ENCODE assay signal across 8 cellular contexts in the genomic region with DNA sequence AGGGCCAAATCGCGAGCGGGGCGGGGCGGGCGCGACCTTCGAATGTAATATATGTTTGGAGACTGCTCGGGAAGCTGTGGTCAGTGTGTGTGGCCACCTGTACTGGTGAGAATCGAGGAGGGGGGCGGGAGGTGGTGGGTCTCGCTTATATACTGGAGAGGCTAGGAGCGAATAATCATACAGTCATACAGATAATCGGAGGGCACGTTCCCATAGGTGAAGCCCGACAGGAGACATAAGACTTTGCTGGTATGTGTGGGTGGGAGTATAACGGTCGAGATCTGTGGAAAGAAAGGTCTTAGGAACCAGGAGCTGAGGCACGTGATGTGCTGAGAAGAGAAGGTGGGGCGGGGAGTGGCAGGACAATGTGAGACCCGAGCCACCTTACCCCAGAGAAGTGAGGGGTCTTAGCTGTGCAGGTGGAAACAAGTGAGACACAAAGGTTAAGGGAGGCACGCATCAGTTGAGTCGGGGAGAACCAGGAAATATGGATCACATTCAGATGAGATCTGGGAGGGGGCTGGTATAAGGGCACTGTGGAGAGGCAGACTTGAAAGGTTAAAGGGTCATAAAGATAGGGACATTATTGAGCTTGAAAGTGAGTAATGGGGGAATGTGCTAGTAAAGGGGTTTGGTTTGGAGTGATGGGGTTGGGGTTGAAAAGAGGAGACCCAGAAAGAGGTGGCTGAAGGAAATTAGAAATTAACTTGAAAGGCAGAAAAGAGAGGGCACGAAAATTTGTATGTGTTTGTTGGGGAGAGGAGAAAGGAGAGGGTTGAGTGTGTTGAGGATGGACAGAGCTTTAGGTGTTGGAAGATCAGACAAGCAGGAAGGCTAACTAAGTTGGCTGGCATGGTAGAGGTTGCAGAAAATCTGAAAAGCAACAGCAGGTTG. TPM values are rescaled to one million over a fixed set of nuclear protein-coding genes. Genes with fewer than 3 reads are reported as not detected.
A peak's percentile ranks its signal among the peaks of the same experiment; 100 is the strongest.
DNase-seq lines count a peak whose midpoint lies in the region; ATAC-seq and TF ChIP-seq lines count a peak whose summit lies in the region.

No MANE protein-coding gene starts in this region.

- peak overlapping the region; percentile 96 for H3K27ac Mint-ChIP-seq in activated naive CD4-positive, alpha-beta T cell treated with anti-CD3 and anti-CD28 coated beads for 36 hours
- peak overlapping the region; percentile 96 for H3K27ac Mint-ChIP-seq in activated CD8-positive, alpha-beta T cell treated with anti-CD3 and anti-CD28 coated beads for 36 hours
- peak overlapping the region; percentile 85 to 98 for H3K27ac Mint-ChIP-seq in stimulated activated naive CD8-positive, alpha-beta T cell treated with anti-CD3 and anti-CD28 coated beads, Interleukin-15, amount 100 ng/mL, for 72 hours

- no peaks in the 10 kb centered on the region for H3K9me3 ChIP-seq in iPS-18c (ENCODE audit: control insufficient read depth, insufficient read depth, low read length)

- no peaks in the 10 kb centered on the region for H3K27me3 Mint-ChIP-seq in activated naive CD4-positive, alpha-beta T cell treated with anti-CD3 and anti-CD28 coated beads for 36 hours (ENCODE audit: low read depth)
- H3K27me3 Mint-ChIP-seq in activated CD8-positive, alpha-beta T cell treated with anti-CD3 and anti-CD28 coated beads for 36 hours, result no peaks in the 10 kb centered on the region
- H3K27me3 Mint-ChIP-seq in stimulated activated naive CD8-positive, alpha-beta T cell treated with anti-CD3 and anti-CD28 coated beads, Interleukin-15, amount 100 ng/mL, for 72 hours, result no peaks in the 10 kb centered on the region

- no peaks in the 10 kb centered on the region for H3K9me3 Mint-ChIP-seq in activated naive CD4-positive, alpha-beta T cell treated with anti-CD3 and anti-CD28 coated beads for 36 hours
- no peaks in the 10 kb centered on the region for H3K9me3 Mint-ChIP-seq in activated CD8-positive, alpha-beta T cell treated with anti-CD3 and anti-CD28 coated beads for 36 hours
- no peaks in the 10 kb centered on the region for H3K9me3 Mint-ChIP-seq in stimulated activated naive CD8-positive, alpha-beta T cell treated with anti-CD3 and anti-CD28 coated beads, Interleukin-15, amount 100 ng/mL, for 72 hours

- ATAC-seq in activated CD8-positive, alpha-beta T cell treated with anti-CD3 and anti-CD28 coated beads for 36 hours, result no peak
- no peak for ATAC-seq in stimulated activated naive CD8-positive, alpha-beta T cell treated with anti-CD3 and anti-CD28 coated beads, Interleukin-15, amount 100 ng/mL, for 72 hours
- no peak for ATAC-seq in HG03175 (IDR thresholded peaks at IDR 0.05; ENCODE audit: unreplicated experiment)

- TF ChIP-seq CTCF in activated CD8-positive, alpha-beta T cell treated with anti-CD3 and anti-CD28 coated beads for 36 hours (IDR thresholded peaks at IDR 0.05), result no peak

- peaks cover 61% of the 10 kb centered on the region for H3K4me1 Mint-ChIP-seq in activated naive CD4-positive, alpha-beta T cell treated with anti-CD3 and anti-CD28 coated beads for 36 hours (ENCODE audit: low read depth)
- peaks cover 62% of the 10 kb centered on the region for H3K4me1 Mint-ChIP-seq in activated CD8-positive, alpha-beta T cell treated with anti-CD3 and anti-CD28 coated beads for 36 hours (ENCODE audit: low read depth)
- H3K4me1 Mint-ChIP-seq in stimulated activated naive CD8-positive, alpha-beta T cell treated with anti-CD3 and anti-CD28 coated beads, Interleukin-15, amount 100 ng/mL, for 72 hours, result peaks cover 74% of the 10 kb centered on the region

- POLR2A ChIA-PET in activated CD8-positive, alpha-beta T cell treated with anti-CD3 and anti-CD28 coated beads for 36 hours (lab: Charles Lee), result interaction anchor here (0.9 to 6.5 kb wide), 6 partner anchors 11 to 50 kb away, joined by 3 to 72 read pairs (median 6); partner anchors contain the start of genes ATF6B, FKBPL, GPSM3 and PBX2

- H3K36me3 Mint-ChIP-seq in activated naive CD4-positive, alpha-beta T cell treated with anti-CD3 and anti-CD28 coated beads for 36 hours (ENCODE audit: low read depth), result peaks cover 6% of the 10 kb centered on the region
- peaks cover 34% of the 10 kb centered on the region for H3K36me3 Mint-ChIP-seq in activated CD8-positive, alpha-beta T cell treated with anti-CD3 and anti-CD28 coated beads for 36 hours (ENCODE audit: low read depth)

- peak overlapping the region; percentile 57 for H3K4me3 ChIP-seq in iPS-18c (ENCODE audit: insufficient read depth, low read depth, low read length)

- peak overlapping the region; percentile 91 for H3K4me3 Mint-ChIP-seq in activated naive CD4-positive, alpha-beta T cell treated with anti-CD3 and anti-CD28 coated beads for 36 hours
- peak overlapping the region; percentile 94 for H3K4me3 Mint-ChIP-seq in activated CD8-positive, alpha-beta T cell treated with anti-CD3 and anti-CD28 coated beads for 36 hours
- peak overlapping the region; percentile 86 to 94 for H3K4me3 Mint-ChIP-seq in stimulated activated naive CD8-positive, alpha-beta T cell treated with anti-CD3 and anti-CD28 coated beads, Interleukin-15, amount 100 ng/mL, for 72 hours

- CTCF ChIA-PET in activated naive CD4-positive, alpha-beta T cell treated with anti-CD3 and anti-CD28 coated beads for 36 hours (lab: Charles Lee), result interaction anchor here (1.0 to 2.9 kb wide), 3 partner anchors 9 to 17 kb away, joined by 3 to 11 read pairs (median 5); no protein-coding TSS in a partner anchor
- CTCF ChIA-PET in activated CD8-positive, alpha-beta T cell treated with anti-CD3 and anti-CD28 coated beads for 36 hours (lab: Charles Lee), result interaction anchor here (0.8 to 1.7 kb wide), 5 partner anchors 14 to 60 kb away, joined by 3 to 6 read pairs (median 4); no protein-coding TSS in a partner anchor

- intact Hi-C loops in activated naive CD4-positive, alpha-beta T cell treated with anti-CD3 and anti-CD28 coated beads for 36 hours (cut with micrococcal nuclease), result loop anchor here (1.0 to 5.0 kb wide), 8 partner anchors 12 to 794 kb away; partner anchors contain the start of genes ABHD16A, ATF6B, GPANK1 and PBX2
- intact Hi-C loops in activated CD8-positive, alpha-beta T cell treated with anti-CD3 and anti-CD28 coated beads for 36 hours (cut with micrococcal nuclease), result loop anchor here (2.0 kb wide), 1 partner anchor 16 kb away; no protein-coding TSS in a partner anchor

- no peak for DNase-seq in activated naive CD4-positive, alpha-beta T cell treated with anti-CD3 and anti-CD28 coated beads for 36 hours
- no peak for DNase-seq in activated naive CD4-positive, alpha-beta T cell treated with Interleukin-2 at 50 U/mL for 16 hours
- DNase-seq in activated CD8-positive, alpha-beta T cell treated with anti-CD3 and anti-CD28 coated beads for 36 hours, result no peak
- DNase-seq in stimulated activated naive CD8-positive, alpha-beta T cell treated with anti-CD3 and anti-CD28 coated beads, Interleukin-15, amount 100 ng/mL, for 72 hours, result no peak
- no peak for DNase-seq in NCI-H2029 (lab: John Stamatoyannopoulos, UW)
- no peak for DNase-seq in central memory CD4-positive, alpha-beta T cell

RNA-seq across cellular contexts. Expression of gene RNF5, which starts 0.6 kb away (rescaled TPM):
- 10 to 100 TPM; 39.5 to 39.9 TPM for total RNA-seq in activated naive CD4-positive, alpha-beta T cell treated with anti-CD3 and anti-CD28 coated beads for 36 hours
- total RNA-seq in activated CD8-positive, alpha-beta T cell treated with anti-CD3 and anti-CD28 coated beads for 36 hours, result 10 to 100 TPM; 55.4 to 57.9 TPM

RNA-seq across cellular contexts. Expression of gene AGPAT1, which starts 2.9 kb away (rescaled TPM):
- 10 to 100 TPM; 25.8 to 26.5 TPM for total RNA-seq in activated naive CD4-positive, alpha-beta T cell treated with anti-CD3 and anti-CD28 coated beads for 36 hours
- total RNA-seq in activated CD8-positive, alpha-beta T cell treated with anti-CD3 and anti-CD28 coated beads for 36 hours, result 10 to 100 TPM; 24.6 to 28.7 TPM

RNA-seq across cellular contexts. Expression of gene AGER, which starts 5.3 kb away (rescaled TPM):
- 10 to 100 TPM; 15.6 to 17.0 TPM for total RNA-seq in activated naive CD4-positive, alpha-beta T cell treated with anti-CD3 and anti-CD28 coated beads for 36 hours
- total RNA-seq in activated CD8-positive, alpha-beta T cell treated with anti-CD3 and anti-CD28 coated beads for 36 hours, result 10 to 100 TPM; 15.5 to 16.4 TPM

RNA-seq across cellular contexts. Expression of gene PBX2, which starts 11.2 kb away (rescaled TPM):
- 10 to 100 TPM; 46.5 to 47.7 TPM for total RNA-seq in activated naive CD4-positive, alpha-beta T cell treated with anti-CD3 and anti-CD28 coated beads for 36 hours
- total RNA-seq in activated CD8-positive, alpha-beta T cell treated with anti-CD3 and anti-CD28 coated beads for 36 hours, result 10 to 100 TPM; 59.6 to 64.2 TPM

RNA-seq across cellular contexts. Expression of gene GPSM3, which starts 13.6 kb away (rescaled TPM):
- total RNA-seq in activated naive CD4-positive, alpha-beta T cell treated with anti-CD3 and anti-CD28 coated beads for 36 hours, result 10 to 100 TPM; 71.8 to 72.1 TPM
- 10 to 100 TPM; 67.8 to 68.7 TPM for total RNA-seq in activated CD8-positive, alpha-beta T cell treated with anti-CD3 and anti-CD28 coated beads for 36 hours
